ENCODE assay signal across 20 cellular contexts in genomic region chr1:25878690-25879089, GRCh38. TPM values are rescaled to one million over a fixed set of nuclear protein-coding genes. Genes with fewer than 3 reads are reported as not detected.
DNase-seq lines count a peak whose midpoint lies in the region; ATAC-seq, FAIRE-seq and TF ChIP-seq lines count a peak whose summit lies in the region.
"Had no signal": no experiment of that assay in that cellular context is flagged by ENCODE, and none has a peak within 500 bp of the region (broad histone marks: within the 10 kb centered on the region; RNA-seq: fewer than 3 reads in every experiment).

No MANE protein-coding gene starts in this region.

- H2BK5ac ChIP-seq in trophoblast cell (ENCODE audit: low read depth, low read length, poor library complexity) = peak overlapping the region; percentile 49
- H2BK5ac ChIP-seq in H9 (ENCODE audit: insufficient read length, low read length) = no peak overlapping the region

- H3K79me2 ChIP-seq in K562 (ENCODE audit: control insufficient read depth, insufficient read depth, low read length) (peaks cover 10% of the 10 kb centered on the region; the same call in 2 of the 3 replicates), hepatocyte (peaks cover 12% of the 10 kb centered on the region), trophoblast cell (ENCODE audit: control insufficient read depth, insufficient read depth, low read length, poor library complexity) (peaks cover 12% of the 10 kb centered on the region), H9 (ENCODE audit: insufficient read depth, low read length) (no peaks in the 10 kb centered on the region)

- FAIRE-seq in K562 (lab: Jason Lieb, UNC) = peak; percentile 51
- FAIRE-seq: A549, GM19239, H54, HTR-8/SVneo had no signal

- H3K56ac ChIP-seq in H9 (ENCODE audit: insufficient read length, low read depth, low read length) = no peak overlapping the region

- 71% methylated on average over 4 of the region's 5 CpGs for WGBS in K562 (ENCODE audit: insufficient coverage, low coverage, missing lambda C conversion rate)
- WGBS in hepatocyte (ENCODE audit: low lambda C conversion rate, missing lambda C conversion rate) = 74% methylated on average over 5 of the region's 5 CpGs
- no CpG with 5 or more reads among the region's 5 CpGs for WGBS in trophoblast cell (ENCODE audit: extremely low coverage, insufficient coverage, insufficient read length)
- WGBS in H9 (ENCODE audit: extremely low coverage, insufficient read length, low lambda C conversion rate) = no CpG with 5 or more reads among the region's 5 CpGs

- TF ChIP-seq POLR2A in K562 (conservative IDR thresholded peaks at IDR 0.05) = no peak

- H2AFZ ChIP-seq in K562 (ENCODE audit: low read depth, low read length) (peak overlapping the region; percentile 36; the same call in 1 of the 2 replicates), hepatocyte (no peak overlapping the region), trophoblast cell (ENCODE audit: insufficient read depth, low read length, poor library complexity) (no peak overlapping the region), H9 (ENCODE audit: low read length) (no peak overlapping the region)
- H2AFZ ChIP-seq: GM23248 had no signal

- in situ Hi-C loops in K562 (cut with MboI) = no loop called here
- in situ Hi-C loops in HAP-1 (cut with MboI; ENCODE audit: low sequenced_read_pairs) = no loop called here

- TF ChIP-seq EP300 in Ishikawa (IDR thresholded peaks at IDR 0.05; ENCODE audit: borderline replicate concordance) (no peak), K562 (IDR thresholded peaks at IDR 0.05; ENCODE audit: low read length) (no peak)

- H2BK20ac ChIP-seq in H9 (ENCODE audit: low read depth, low read length, poor library complexity, severe bottlenecking) = no peak overlapping the region

- H3K27me3 ChIP-seq in K562 (ENCODE audit: control insufficient read depth in 2 of 2, insufficient read depth in 2 of 2, low read length in 2 of 2) (no peaks in the 10 kb centered on the region), hepatocyte (no peaks in the 10 kb centered on the region), trophoblast cell (ENCODE audit: insufficient read depth, low read length) (no peaks in the 10 kb centered on the region), H9 (ENCODE audit: insufficient read depth, low read length) (no peaks in the 10 kb centered on the region; the same call in 1 of the 2 replicates), HAP-1 (ENCODE audit: low read depth) (no peaks in the 10 kb centered on the region)

- H3T11ph ChIP-seq in H9 (ENCODE audit: low read length) = no peak overlapping the region

- H4K20me1 ChIP-seq in K562 (replicated peaks; ENCODE audit: control insufficient read depth, insufficient read depth, low read length) (no peaks in the 10 kb centered on the region), hepatocyte (ENCODE audit: insufficient read depth, poor library complexity, severe bottlenecking) (no peaks in the 10 kb centered on the region), H9 (ENCODE audit: control insufficient read depth, insufficient read depth, insufficient read length) (no peaks in the 10 kb centered on the region)

- H3K36me3 ChIP-seq in K562 (ENCODE audit: control insufficient read depth, insufficient read depth, low read length) (no peaks in the 10 kb centered on the region), hepatocyte (replicated peaks; ENCODE audit: insufficient read depth, low read depth) (no peaks in the 10 kb centered on the region), trophoblast cell (ENCODE audit: control insufficient read depth in 1 of 2, insufficient read depth in 2 of 2, low read length in 2 of 2) (no peaks in the 10 kb centered on the region), HAP-1 (replicated peaks) (no peaks in the 10 kb centered on the region)

- no peaks in the 10 kb centered on the region for H3K9me1 ChIP-seq in K562 (ENCODE audit: control insufficient read depth, insufficient read depth, low read length)

- no peak for ATAC-seq in K562
- ATAC-seq: A549 had no signal

- H3K23ac ChIP-seq in trophoblast cell (ENCODE audit: low read length) = no peak overlapping the region
- no peak overlapping the region for H3K23ac ChIP-seq in H9 (ENCODE audit: insufficient read length, low read depth, low read length)

- H3K4me3 Mint-ChIP-seq in MCF 10A (ENCODE audit: unreplicated experiment) = no peak overlapping the region
- no peak overlapping the region for H3K4me3 Mint-ChIP-seq in H9
- H3K4me3 Mint-ChIP-seq: CD4-positive, alpha-beta T cell had no signal

- H2BK15ac ChIP-seq in H9 (ENCODE audit: low read depth, low read length) = no peak overlapping the region

- H3K27ac ChIP-seq in K562 (ENCODE audit: extremely low read depth, low read depth, low read length) (no peak overlapping the region), hepatocyte (peak overlapping the region; percentile 52), trophoblast cell (ENCODE audit: low read depth, low read length) (peak overlapping the region; percentile 70), H9 (ENCODE audit: insufficient read length, low read depth, low read length) (no peak overlapping the region)
- H3K27ac ChIP-seq: 22Rv1, A549, C4-2B, GM23248 had no signal

- H2AK5ac ChIP-seq in trophoblast cell (ENCODE audit: low read length) (no peak overlapping the region), H9 (ENCODE audit: insufficient read length, low read length) (no peak overlapping the region)

- H4K8ac ChIP-seq in trophoblast cell (ENCODE audit: low read depth, low read length) (no peak overlapping the region), H9 (replicated peaks; ENCODE audit: insufficient read length, low read depth, low read length) (no peak overlapping the region)

- H3K9me3 Mint-ChIP-seq in MCF 10A (ENCODE audit: unreplicated experiment) = no peaks in the 10 kb centered on the region
- H3K9me3 Mint-ChIP-seq in H9 = no peaks in the 10 kb centered on the region
- H3K9me3 Mint-ChIP-seq: CD4-positive, alpha-beta T cell had no signal

- H3K36me3 Mint-ChIP-seq in MCF 10A (ENCODE audit: insufficient read depth, unreplicated experiment) (peaks cover 6% of the 10 kb centered on the region), H9 (ENCODE audit: insufficient read depth in 1 of 3, low read depth in 3 of 3) (no peaks in the 10 kb centered on the region; a peak in 2 of 7 replicates)

- POLR2A ChIA-PET in K562 (lab: Yijun Ruan, JAX) = interaction anchor here (0.7 to 2.7 kb wide), 6 partner anchors 10 to 554 kb away, joined by 3 to 24 read pairs (median 6); partner anchors contain the start of gene DHDDS
- POLR2A ChIA-PET in MCF 10A (lab: Yijun Ruan, JAX) = interaction anchor here (6.9 kb wide), 1 partner anchor 12 kb away, joined by 83 read pairs; no protein-coding TSS in a partner anchor

- no peak overlapping the region for H3K4ac ChIP-seq in trophoblast cell (ENCODE audit: low read depth, low read length)
- H3K4ac ChIP-seq in H9 (ENCODE audit: low read depth, low read length) = no peak overlapping the region

- H3K18ac ChIP-seq in trophoblast cell (ENCODE audit: low read length) (no peak overlapping the region), H9 (ENCODE audit: insufficient read length, low read depth, low read length) (no peak overlapping the region)

- H3K27ac Mint-ChIP-seq in MCF 10A (ENCODE audit: low read depth, unreplicated experiment) = no peak overlapping the region
- no peak overlapping the region for H3K27ac Mint-ChIP-seq in H9
- H3K27ac Mint-ChIP-seq: CD4-positive, alpha-beta T cell had no signal

- H3K9me3 ChIP-seq in K562 (replicated peaks; ENCODE audit: control insufficient read depth, insufficient read depth, low read depth, low read length) (no peaks in the 10 kb centered on the region), hepatocyte (ENCODE audit: low read depth) (no peaks in the 10 kb centered on the region), trophoblast cell (ENCODE audit: insufficient read depth, low read depth, low read length) (no peaks in the 10 kb centered on the region), H9 (ENCODE audit: control insufficient read depth, low read depth, low read length) (no peaks in the 10 kb centered on the region), HAP-1 (no peaks in the 10 kb centered on the region)
- H3K9me3 ChIP-seq: A549 had no signal

- BruUV-seq in K562 (replicated peaks; lab: Mats Ljungman, UMichigan) = no TSS peak
- BruUV-seq in MCF 10A (replicated peaks; lab: Mats Ljungman, UMichigan) = no TSS peak

- no peak overlapping the region for H4K5ac ChIP-seq in H9 (ENCODE audit: insufficient read length, low read depth, low read length)

- no peak overlapping the region for H2BK12ac ChIP-seq in trophoblast cell (ENCODE audit: low read length)
- H2BK12ac ChIP-seq in H9 (ENCODE audit: insufficient read length, low read depth, low read length) = no peak overlapping the region

- H3K27me3 Mint-ChIP-seq in MCF 10A (ENCODE audit: insufficient read depth, unreplicated experiment) (no peaks in the 10 kb centered on the region), H9 (ENCODE audit: low read depth) (peaks cover 37% of the 10 kb centered on the region)
- H3K27me3 Mint-ChIP-seq: CD4-positive, alpha-beta T cell had no signal

- TF ChIP-seq RAD21 in Ishikawa (IDR thresholded peaks at IDR 0.05; ENCODE audit: low read depth) = no peak
- TF ChIP-seq RAD21 in K562 (CRISPR knock-in tag; conservative IDR thresholded peaks at IDR 0.05 in 1 of 2, IDR thresholded peaks at IDR 0.05 in 1 of 2) = no peak

- H3K4me1 Mint-ChIP-seq in MCF 10A (ENCODE audit: insufficient read depth, unreplicated experiment) = peaks cover 11% of the 10 kb centered on the region
- H3K4me1 Mint-ChIP-seq in H9 = peaks cover 13% of the 10 kb centered on the region in 2 experiments

- TF ChIP-seq CTCF in K562 (IDR thresholded peaks at IDR 0.05 in 2 of 3, conservative IDR thresholded peaks at IDR 0.05 in 1 of 3; ENCODE audit: insufficient read depth in 2 of 3, low read depth in 1 of 3, low read length in 3 of 3) (no peak), hepatocyte (IDR thresholded peaks at IDR 0.05; ENCODE audit: poor library complexity) (no peak), MCF 10A (IDR thresholded peaks at IDR 0.05; ENCODE audit: unreplicated experiment) (no peak), H9 (conservative IDR thresholded peaks at IDR 0.05) (no peak)

- no peak overlapping the region for H4K12ac ChIP-seq in trophoblast cell (ENCODE audit: low read depth, low read length)

- H3K4me2 ChIP-seq in K562 (ENCODE audit: insufficient read depth, low read length) = no peak overlapping the region
- H3K4me2 ChIP-seq in hepatocyte = no peak overlapping the region
- peak overlapping the region; percentile 38 for H3K4me2 ChIP-seq in trophoblast cell (ENCODE audit: low read length)
- no peak overlapping the region for H3K4me2 ChIP-seq in H9 (ENCODE audit: insufficient read depth, insufficient read length, low read length)
- H3K4me2 ChIP-seq: A549 had no signal

- DNase-seq in K562 (ENCODE audit: extremely low read depth in 1 of 4, low spot score in 3 of 4) = no peak
- DNase-seq in hepatocyte (ENCODE audit: low spot score) = no peak
- DNase-seq in trophoblast cell = peak; percentile 78 to 86
- DNase-seq in central memory CD4-positive, alpha-beta T cell = no peak
- DNase-seq in MCF 10A (ENCODE audit: unreplicated experiment) = no peak
- no peak for DNase-seq in H9
- no peak for DNase-seq in HAP-1 (ENCODE audit: low spot score in 2 of 2)
- DNase-seq: AML-193; CD4-positive, alpha-beta T cell; DMS79 treated with DMSO at 0.1 percent for 48 hours; GF-D8; GM23248; IMR-90 had no signal

- no peak overlapping the region for H3K14ac ChIP-seq in trophoblast cell (ENCODE audit: low read length)
- no peak overlapping the region for H3K14ac ChIP-seq in H9 (ENCODE audit: insufficient read depth, low read length)

- H3K79me1 ChIP-seq in trophoblast cell (ENCODE audit: low read length) = peaks cover 29% of the 10 kb centered on the region
- no peaks in the 10 kb centered on the region for H3K79me1 ChIP-seq in H9 (ENCODE audit: insufficient read depth, low read depth, low read length, poor library complexity, severe bottlenecking)

- CTCF ChIA-PET in K562 (lab: Yijun Ruan, JAX; ENCODE audit: low intra/inter-chr PET ratio) = no interaction called here
- CTCF ChIA-PET in MCF 10A (lab: Yijun Ruan, JAX) = interaction anchor here (0.6 kb wide), 1 partner anchor 12 kb away, joined by 3 read pairs; no protein-coding TSS in a partner anchor

- intact Hi-C loops in K562 (cut with micrococcal nuclease) = no loop called here
- intact Hi-C loops in MCF 10A (cut with micrococcal nuclease) = no loop called here

- H3K4me3 ChIP-seq in K562 (no peak overlapping the region), hepatocyte (no peak overlapping the region), trophoblast cell (ENCODE audit: low read depth, low read length) (no peak overlapping the region), HAP-1 (no peak overlapping the region)
- H3K4me3 ChIP-seq: A549, GM23248 had no signal

- H4K91ac ChIP-seq in trophoblast cell (ENCODE audit: low read depth, low read length) = peak overlapping the region; percentile 76
- no peak overlapping the region for H4K91ac ChIP-seq in H9 (ENCODE audit: insufficient read length, low read depth, low read length)

- H3K9me2 ChIP-seq in hepatocyte (replicated peaks; ENCODE audit: insufficient read depth) = no peaks in the 10 kb centered on the region

- H3K9ac ChIP-seq in K562 (ENCODE audit: insufficient read depth in 1 of 2, low read depth in 2 of 2, low read length in 2 of 2) = no peak overlapping the region; a peak in 1 of 4 replicates
- H3K9ac ChIP-seq in trophoblast cell (ENCODE audit: low read length) = no peak overlapping the region
- H3K9ac ChIP-seq in H9 (ENCODE audit: extremely low read depth, insufficient read length, low read length) = no peak overlapping the region
- H3K9ac ChIP-seq: GM23248 had no signal

- H2BK120ac ChIP-seq in trophoblast cell (ENCODE audit: insufficient read depth, low read length, poor library complexity) = peak overlapping the region; percentile 39
- H2BK120ac ChIP-seq in H9 (ENCODE audit: low read depth, low read length, poor library complexity, severe bottlenecking) = no peak overlapping the region

- H3K23me2 ChIP-seq in H9 (ENCODE audit: insufficient read length, low read depth, low read length, poor library complexity, severe bottlenecking) = peaks cover 7% of the 10 kb centered on the region

- H3K4me1 ChIP-seq in K562 (replicated peaks in 1 of 2; ENCODE audit: control insufficient read depth in 2 of 2, insufficient read depth in 2 of 2, low read length in 2 of 2) (peaks cover 30 to 48% of the 10 kb centered on the region in 2 experiments), hepatocyte (ENCODE audit: insufficient read depth) (peaks cover 41% of the 10 kb centered on the region), trophoblast cell (ENCODE audit: control insufficient read depth in 1 of 2, insufficient read depth in 2 of 2, low read length in 2 of 2) (peaks cover 29 to 42% of the 10 kb centered on the region in 2 experiments), H9 (ENCODE audit: insufficient read depth, low read length) (no peaks in the 10 kb centered on the region; the same call in 1 of the 2 replicates), HAP-1 (peaks cover 11% of the 10 kb centered on the region)

RNA-seq across cellular contexts. Expression of gene PAQR7, which starts 3.2 kb away (rescaled TPM):
- total RNA-seq in K562 (2011; cell fraction: chromatin; rRNA removed; ENCODE audit: low replicate concordance) = 9.3 and 18.9 TPM in 2 replicates
- 15.7 and 18.8 TPM in 2 replicates for total RNA-seq in K562 (2011; cell fraction: nucleolus; rRNA removed)
- 13.9 and 16.4 TPM in 2 replicates for total RNA-seq in K562 (2011; cell fraction: nucleoplasm; rRNA removed)
- 2.4 and 3.3 TPM in 2 replicates for total RNA-seq in K562 (2014; rRNA removed)
- total RNA-seq in K562 (2014; rRNA removed; fragmentation: Illumina TruSeq; extraction: Trizol) = 2.0 and 2.4 TPM in 2 replicates
- total RNA-seq in K562 (2015; rRNA removed; fragmentation: Illumina TruSeq; extraction: Trizol) = 2.5 and 2.6 TPM in 2 replicates
- total RNA-seq in K562 (2021) = 4.0 and 4.4 TPM in 2 replicates
- 5.2 and 5.4 TPM in 2 replicates for polyA plus RNA-seq in K562 (2011; rRNA removed)
- polyA plus RNA-seq in K562 (2011; cell fraction: cytosol; rRNA removed) = 8.8 and 14.1 TPM in 2 replicates
- 5.8 and 7.4 TPM in 2 replicates for polyA plus RNA-seq in K562 (2011; cell fraction: nucleus; rRNA removed)
- 4.5 and 6.9 TPM in 2 replicates for polyA plus RNA-seq in K562 (2012)
- 2.9 and 3.3 TPM in 2 replicates for polyA plus RNA-seq in K562 (2014; fragmentation: Illumina TruSeq; extraction: Trizol)
- polyA plus RNA-seq in K562 (2014; fragmentation: Nextera tagmentation; extraction: Ambion mirVana) = 1 to 10 TPM; 1.1 to 1.2 TPM
- polyA plus RNA-seq in K562 (2014; rRNA removed) = 2.7 and 3.0 TPM in 2 replicates
- polyA minus RNA-seq in K562 (2011; rRNA and poly(A)+ RNA removed) = 5.5 and 8.5 TPM in 2 replicates
- polyA minus RNA-seq in K562 (2011; cell fraction: cytosol; rRNA and poly(A)+ RNA removed) = 7.4 and 8.5 TPM in 2 replicates
- 2.0 and 2.4 TPM in 2 replicates for polyA minus RNA-seq in K562 (2011; cell fraction: nucleus; rRNA and poly(A)+ RNA removed)
- 21.5 and 27.0 TPM in 2 replicates for total RNA-seq in hepatocyte
- polyA plus RNA-seq in hepatocyte = 3.3 and 4.8 TPM in 2 replicates
- polyA plus RNA-seq in trophoblast cell (2013) = 13.5 and 14.9 TPM in 2 replicates
- 3.8 and 4.4 TPM in 2 replicates for total RNA-seq in MCF 10A (2022)
- total RNA-seq in H9 (2021) = 6.0 and 6.3 TPM in 2 replicates

RNA-seq across cellular contexts. Expression of gene AUNIP, which starts 19.4 kb away (rescaled TPM):
- 50.6 and 72.2 TPM in 2 replicates for total RNA-seq in K562 (2011; cell fraction: chromatin; rRNA removed; ENCODE audit: low replicate concordance)
- 35.2 and 36.8 TPM in 2 replicates for total RNA-seq in K562 (2011; cell fraction: nucleolus; rRNA removed)
- total RNA-seq in K562 (2011; cell fraction: nucleoplasm; rRNA removed) = 48.3 and 56.9 TPM in 2 replicates
- total RNA-seq in K562 (2014; rRNA removed) (46.4 and 51.4 TPM in 2 replicates), K562 (2014; rRNA removed; fragmentation: Illumina TruSeq; extraction: Trizol) (47.1 and 55.0 TPM in 2 replicates), K562 (2015; rRNA removed; fragmentation: Illumina TruSeq; extraction: Trizol) (40.5 and 41.4 TPM in 2 replicates), K562 (2021) (30.9 and 31.7 TPM in 2 replicates), hepatocyte (1.3 and 2.4 TPM in 2 replicates), MCF 10A (2022) (5.2 and 9.4 TPM in 2 replicates), H9 (2021) (22.0 and 22.2 TPM in 2 replicates)
- polyA plus RNA-seq in K562 (2011; rRNA removed) (45.0 and 48.8 TPM in 2 replicates), K562 (2014; fragmentation: Illumina TruSeq; extraction: Trizol) (48.8 and 50.0 TPM in 2 replicates), K562 (2014; fragmentation: Nextera tagmentation; extraction: Ambion mirVana) (10 to 100 TPM; 12.1 to 15.2 TPM), K562 (2014; rRNA removed) (52.3 and 53.8 TPM in 2 replicates), hepatocyte (0.41 and 2.4 TPM in 2 replicates)
- polyA plus RNA-seq in K562 (2011; cell fraction: cytosol; rRNA removed) = 26.1 and 34.8 TPM in 2 replicates
- 23.2 and 23.3 TPM in 2 replicates for polyA plus RNA-seq in K562 (2011; cell fraction: nucleus; rRNA removed)
- 18.8 and 21.2 TPM in 2 replicates for polyA plus RNA-seq in K562 (2012)
- polyA minus RNA-seq in K562 (2011; rRNA and poly(A)+ RNA removed) = 37.1 and 45.0 TPM in 2 replicates
- 10.0 and 14.8 TPM in 2 replicates for polyA minus RNA-seq in K562 (2011; cell fraction: cytosol; rRNA and poly(A)+ RNA removed)
- 18.4 and 30.3 TPM in 2 replicates for polyA minus RNA-seq in K562 (2011; cell fraction: nucleus; rRNA and poly(A)+ RNA removed)
- polyA plus RNA-seq in trophoblast cell (2013) = 9.2 and 9.4 TPM in 2 replicates
- total RNA-seq: CD4-positive, alpha-beta T cell had no signal

RNA-seq across cellular contexts. Expression of gene STMN1, which starts 27.5 kb away (rescaled TPM):
- 79.1 and 202 TPM in 2 replicates for total RNA-seq in K562 (2011; cell fraction: chromatin; rRNA removed; ENCODE audit: low replicate concordance)
- 64.9 and 72.4 TPM in 2 replicates for total RNA-seq in K562 (2011; cell fraction: nucleolus; rRNA removed)
- total RNA-seq in K562 (2011; cell fraction: nucleoplasm; rRNA removed) = 144 and 204 TPM in 2 replicates
- total RNA-seq in K562 (2014; rRNA removed) (717 and 838 TPM in 2 replicates), K562 (2014; rRNA removed; fragmentation: Illumina TruSeq; extraction: Trizol) (432 and 614 TPM in 2 replicates), K562 (2015; rRNA removed; fragmentation: Illumina TruSeq; extraction: Trizol) (534 and 557 TPM in 2 replicates), K562 (2021) (595 and 622 TPM in 2 replicates), hepatocyte (91.6 and 104 TPM in 2 replicates), MCF 10A (2022) (99.3 and 137 TPM in 2 replicates), H9 (2021) (499 and 500 TPM in 2 replicates)
- polyA plus RNA-seq in K562 (2011; rRNA removed) (269 and 330 TPM in 2 replicates), K562 (2014; fragmentation: Illumina TruSeq; extraction: Trizol) (1,051 and 1,453 TPM in 2 replicates), K562 (2014; fragmentation: Nextera tagmentation; extraction: Ambion mirVana) (1,000 to 10,000 TPM; 2,090 to 2,153 TPM), K562 (2014; rRNA removed) (481 and 592 TPM in 2 replicates), hepatocyte (338 and 395 TPM in 2 replicates)
- polyA plus RNA-seq in K562 (2011; cell fraction: cytosol; rRNA removed) = 40.0 and 111 TPM in 2 replicates
- 108 and 181 TPM in 2 replicates for polyA plus RNA-seq in K562 (2011; cell fraction: nucleus; rRNA removed)
- 743 and 1,035 TPM in 2 replicates for polyA plus RNA-seq in K562 (2012)
- 67.2 and 95.3 TPM in 2 replicates for polyA minus RNA-seq in K562 (2011; rRNA and poly(A)+ RNA removed)
- 80.8 and 100 TPM in 2 replicates for polyA minus RNA-seq in K562 (2011; cell fraction: cytosol; rRNA and poly(A)+ RNA removed)
- polyA minus RNA-seq in K562 (2011; cell fraction: nucleus; rRNA and poly(A)+ RNA removed) = 35.7 and 84.1 TPM in 2 replicates
- polyA plus RNA-seq in trophoblast cell (2013) = 444 and 486 TPM in 2 replicates

RNA-seq across cellular contexts. Expression of gene MTFR1L, which starts 58.9 kb away (rescaled TPM):
- total RNA-seq in K562 (2011; cell fraction: chromatin; rRNA removed; ENCODE audit: low replicate concordance) = 93.2 and 162 TPM in 2 replicates
- 112 and 114 TPM in 2 replicates for total RNA-seq in K562 (2011; cell fraction: nucleolus; rRNA removed)
- total RNA-seq in K562 (2011; cell fraction: nucleoplasm; rRNA removed) = 110 and 117 TPM in 2 replicates
- 43.5 and 54.9 TPM in 2 replicates for total RNA-seq in K562 (2014; rRNA removed)
- 39.2 and 41.4 TPM in 2 replicates for total RNA-seq in K562 (2014; rRNA removed; fragmentation: Illumina TruSeq; extraction: Trizol)
- total RNA-seq in K562 (2015; rRNA removed; fragmentation: Illumina TruSeq; extraction: Trizol) = 45.2 and 45.8 TPM in 2 replicates
- 54.3 and 58.5 TPM in 2 replicates for total RNA-seq in K562 (2021)
- 53.7 and 79.7 TPM in 2 replicates for polyA plus RNA-seq in K562 (2011; rRNA removed)
- polyA plus RNA-seq in K562 (2011; cell fraction: cytosol; rRNA removed) = 75.5 and 87.3 TPM in 2 replicates
- 196 and 214 TPM in 2 replicates for polyA plus RNA-seq in K562 (2011; cell fraction: nucleus; rRNA removed)
- 57.4 and 71.0 TPM in 2 replicates for polyA plus RNA-seq in K562 (2012)
- polyA plus RNA-seq in K562 (2014; fragmentation: Illumina TruSeq; extraction: Trizol) = 71.0 and 84.8 TPM in 2 replicates
- 10 to 100 TPM; 81.2 to 98.5 TPM for polyA plus RNA-seq in K562 (2014; fragmentation: Nextera tagmentation; extraction: Ambion mirVana)
- 45.1 and 60.0 TPM in 2 replicates for polyA plus RNA-seq in K562 (2014; rRNA removed)
- 35.2 and 44.3 TPM in 2 replicates for polyA minus RNA-seq in K562 (2011; rRNA and poly(A)+ RNA removed)
- polyA minus RNA-seq in K562 (2011; cell fraction: cytosol; rRNA and poly(A)+ RNA removed) = 23.6 and 25.6 TPM in 2 replicates
- 31.9 and 51.9 TPM in 2 replicates for polyA minus RNA-seq in K562 (2011; cell fraction: nucleus; rRNA and poly(A)+ RNA removed)
- total RNA-seq in hepatocyte = 59.5 and 62.6 TPM in 2 replicates
- 90.7 and 103 TPM in 2 replicates for polyA plus RNA-seq in hepatocyte
- polyA plus RNA-seq in trophoblast cell (2013) = 31.2 and 31.6 TPM in 2 replicates
- total RNA-seq in MCF 10A (2022) = 39.3 and 42.2 TPM in 2 replicates
- total RNA-seq in H9 (2021) = 31.5 and 32.5 TPM in 2 replicates

Comparison
In these comparisons a context has a peak if more than half of its experiments do, and no peak if none do; other contexts are left out.
1. DNase-seq: peak in trophoblast cell (2 of 2); none in K562 (0 of 4), hepatocyte (single experiment), central memory CD4-positive, alpha-beta T cell (single experiment), MCF 10A (single experiment), H9 (single experiment) and HAP-1 (0 of 2).
2. H3K27ac ChIP-seq: peak in hepatocyte (single experiment) and trophoblast cell (single experiment); none in K562 (single experiment) and H9 (single experiment).